ENCODE assay signal across 1 cellular context in genomic region chr1:15055736-15056415, GRCh38.
TF ChIP-seq lines count a peak whose summit lies in the region.

No MANE protein-coding gene starts in this region.

TF ChIP-seq in HepG2, 621 proteins besides CTCF, POLR2A, EP300 and RAD21 (continued from another document):
- TF ChIP-seq GMEB2 (CRISPR knock-in tag; IDR thresholded peaks at IDR 0.05; ENCODE audit: low read depth) (no peak), FOXA3 (CRISPR knock-in tag; IDR thresholded peaks at IDR 0.05) (no peak), MAX (IDR thresholded peaks at IDR 0.05) (no peak), ZNF142 (CRISPR knock-in tag; IDR thresholded peaks at IDR 0.05) (no peak), SUZ12 (IDR thresholded peaks at IDR 0.05; ENCODE audit: low read depth, low read length) (no peak), ZNF7 (CRISPR knock-in tag; IDR thresholded peaks at IDR 0.05) (no peak), NR2C2 (CRISPR knock-in tag; IDR thresholded peaks at IDR 0.05; ENCODE audit: borderline replicate concordance) (no peak)
